8 cellular contexts compared by ENCODE assay signal in genomic region chr3:27721717-27722564, GRCh38. TPM values are rescaled to one million over a fixed set of nuclear protein-coding genes. Genes with fewer than 3 reads are reported as not detected.
DNase-seq lines count a peak whose midpoint lies in the region; ATAC-seq, FAIRE-seq and TF ChIP-seq lines count a peak whose summit lies in the region.

TSS of gene EOMES (minus strand) at chr3:27722323. CDS start at chr3:27722294, 29 bp downstream.

- H3K27me3 Mint-ChIP-seq in activated CD8-positive, alpha-beta T cell treated with anti-CD3 and anti-CD28 coated beads, Interleukin-2, amount 10 ng/mL, durations not matched to agents 7 days and 5 days (ENCODE audit: low read depth) = peaks cover 74% of the 10 kb centered on the region
- H3K27me3 Mint-ChIP-seq in nephron progenitor cell (ENCODE audit: low read depth, poor library complexity) = peaks cover 96% of the 10 kb centered on the region

- H4K20me1 ChIP-seq in endothelial cell of umbilical vein (replicated peaks; ENCODE audit: control insufficient read depth, extremely low read depth, insufficient read depth, low read length) = peaks cover 3% of the 10 kb centered on the region

- intact Hi-C loops in endothelial cell of umbilical vein (cut with micrococcal nuclease) (loop anchor here (5.0 kb wide), 1 partner anchor 520 kb away; the partner anchor contains the start of gene CMC1), vagina (cut with DNase I) (no loop called here)

- H3K36me3 ChIP-seq in ACC112 (ENCODE audit: insufficient read depth, low read length) (no peaks in the 10 kb centered on the region), endothelial cell of umbilical vein (ENCODE audit: control insufficient read depth in 2 of 2, extremely low read depth in 1 of 2, insufficient read depth in 2 of 2, low read length in 2 of 2) (no peaks in the 10 kb centered on the region), vagina (no peaks in the 10 kb centered on the region)

- POLR2A ChIA-PET in activated CD8-positive, alpha-beta T cell treated with anti-CD3 and anti-CD28 coated beads, Interleukin-2, amount 10 ng/mL, durations not matched to agents 7 days and 5 days (lab: Charles Lee) = interaction anchor here (0.6 to 2.1 kb wide), 4 partner anchors 9 to 605 kb away, joined by 3 to 10 read pairs (median 3); no protein-coding TSS in a partner anchor
- POLR2A ChIA-PET in endothelial cell of umbilical vein (lab: Charles Lee) = no interaction called here

- ATAC-seq in GM18868 (IDR thresholded peaks at IDR 0.05; ENCODE audit: unreplicated experiment) (peak; percentile 73), HG03095 (IDR thresholded peaks at IDR 0.05; ENCODE audit: unreplicated experiment) (peak; percentile 56)
- peak; percentile 79 for ATAC-seq in activated CD8-positive, alpha-beta T cell treated with anti-CD3 and anti-CD28 coated beads, Interleukin-2, amount 10 ng/mL, durations not matched to agents 7 days and 5 days

- no peak within 1 kb of the TSS for H3K9ac ChIP-seq in endothelial cell of umbilical vein (replicated peaks; ENCODE audit: extremely low read depth, insufficient read depth, low read length)

- dilution Hi-C loops in endothelial cell of umbilical vein (cut with MboI; ENCODE audit: extremely low pct_ligation_motif_present, low sequenced_read_pairs) = no loop called here

- H2AFZ ChIP-seq in ACC112 (ENCODE audit: low read length, unreplicated experiment) (peak within 1 kb of the TSS; percentile 59), endothelial cell of umbilical vein (ENCODE audit: low read depth, low read length) (peak within 1 kb of the TSS; percentile 48)

- H3K9me3 ChIP-seq in endothelial cell of umbilical vein (replicated peaks; ENCODE audit: control insufficient read depth, insufficient read depth, low read length) (no peaks in the 10 kb centered on the region), vagina (no peaks in the 10 kb centered on the region)

- no peak within 1 kb of the TSS for H3K27ac ChIP-seq in ACC112 (ENCODE audit: low read depth, low read length)
- H3K27ac ChIP-seq in endothelial cell of umbilical vein (ENCODE audit: insufficient read depth, low read depth, low read length) = no peak within 1 kb of the TSS
- H3K27ac ChIP-seq in vagina = no peak within 1 kb of the TSS

- DNase-seq in NCI-H526 treated with DMSO at 0.1 percent for 48 hours (lab: John Stamatoyannopoulos, UW) (peak; percentile 52), endothelial cell of umbilical vein (ENCODE audit: low read depth, low spot score) (peak; percentile 29), nephron progenitor cell (peak; percentile 64), vagina (ENCODE audit: extremely low spot score in 2 of 2) (no peak)
- DNase-seq in activated CD8-positive, alpha-beta T cell treated with anti-CD3 and anti-CD28 coated beads, Interleukin-2, amount 10 ng/mL, durations not matched to agents 7 days and 5 days = peak; percentile 84

- peak within 1 kb of the TSS; percentile 84 for H3K4me3 Mint-ChIP-seq in activated CD8-positive, alpha-beta T cell treated with anti-CD3 and anti-CD28 coated beads, Interleukin-2, amount 10 ng/mL, durations not matched to agents 7 days and 5 days
- H3K4me3 Mint-ChIP-seq in nephron progenitor cell = peak within 1 kb of the TSS; percentile 76

- H3K4me3 ChIP-seq in ACC112 (ENCODE audit: low read depth, low read length) (peak within 1 kb of the TSS; percentile 76), endothelial cell of umbilical vein (replicated peaks in 1 of 3; ENCODE audit: insufficient read depth in 1 of 3, low read depth in 1 of 3, low read length in 3 of 3) (peak within 1 kb of the TSS in 2 of 3 experiments; percentile 18 to 20), vagina (peak within 1 kb of the TSS; percentile 24 to 42)

- H3K4me1 ChIP-seq in ACC112 (ENCODE audit: control insufficient read depth, insufficient read depth, low read length, unreplicated experiment) (peaks cover 3% of the 10 kb centered on the region), endothelial cell of umbilical vein (ENCODE audit: control insufficient read depth, extremely low read depth, insufficient read depth, low read length) (peaks cover 9% of the 10 kb centered on the region), vagina (peaks cover 36% of the 10 kb centered on the region)

- H3K4me2 ChIP-seq in endothelial cell of umbilical vein (ENCODE audit: insufficient read depth, low read length) = peak within 1 kb of the TSS; percentile 56

- H3K36me3 Mint-ChIP-seq in activated CD8-positive, alpha-beta T cell treated with anti-CD3 and anti-CD28 coated beads, Interleukin-2, amount 10 ng/mL, durations not matched to agents 7 days and 5 days (ENCODE audit: low read depth) = peaks cover 3% of the 10 kb centered on the region
- no peaks in the 10 kb centered on the region for H3K36me3 Mint-ChIP-seq in nephron progenitor cell (ENCODE audit: low read depth)

- CTCF ChIA-PET in activated CD8-positive, alpha-beta T cell treated with anti-CD3 and anti-CD28 coated beads, Interleukin-2, amount 10 ng/mL, durations not matched to agents 7 days and 5 days (lab: Charles Lee) = interaction anchor here (0.6 to 6.4 kb wide), 33 partner anchors 10 to 627 kb away, joined by 3 to 63 read pairs (median 4); partner anchors contain the start of genes AZI2 and ZCWPW2
- CTCF ChIA-PET in endothelial cell of umbilical vein (lab: Charles Lee) = interaction anchor here (0.9 to 6.1 kb wide), 5 partner anchors 10 to 606 kb away, joined by 3 to 63 read pairs (median 6); no protein-coding TSS in a partner anchor

- H3K79me2 ChIP-seq in ACC112 (ENCODE audit: control insufficient read depth, insufficient read depth, low read length, unreplicated experiment) = no peaks in the 10 kb centered on the region
- no peaks in the 10 kb centered on the region for H3K79me2 ChIP-seq in endothelial cell of umbilical vein (ENCODE audit: control insufficient read depth, insufficient read depth, low read length)

- TF ChIP-seq CTCF in endothelial cell of umbilical vein (IDR thresholded peaks at IDR 0.05; ENCODE audit: extremely low read depth in 1 of 2, insufficient read depth in 1 of 2, low read depth in 1 of 2, low read length in 2 of 2) (peak; percentile 3 to 36), nephron progenitor cell (IDR thresholded peaks at IDR 0.05) (peak; percentile 5), vagina (IDR thresholded peaks at IDR 0.05) (no peak)

- H3K27me3 ChIP-seq in ACC112 (ENCODE audit: insufficient read depth, low read length) (peaks cover 79% of the 10 kb centered on the region), endothelial cell of umbilical vein (ENCODE audit: control insufficient read depth in 2 of 2, insufficient read depth in 2 of 2, low read length in 2 of 2) (peaks cover 79 to 99% of the 10 kb centered on the region in 2 experiments), vagina (peaks cover 9% of the 10 kb centered on the region)

- H3K9me1 ChIP-seq in endothelial cell of umbilical vein (replicated peaks; ENCODE audit: control insufficient read depth, extremely low read depth, insufficient read depth, low read length) = no peaks in the 10 kb centered on the region

- peak within 1 kb of the TSS; percentile 70 for H3K27ac Mint-ChIP-seq in activated CD8-positive, alpha-beta T cell treated with anti-CD3 and anti-CD28 coated beads, Interleukin-2, amount 10 ng/mL, durations not matched to agents 7 days and 5 days
- H3K27ac Mint-ChIP-seq in nephron progenitor cell = no peak within 1 kb of the TSS

- FAIRE-seq in endothelial cell of umbilical vein (lab: Jason Lieb, UNC) = no peak

- no peak for TF ChIP-seq POLR2A in endothelial cell of umbilical vein (IDR thresholded peaks at IDR 0.05; ENCODE audit: low read depth, low read length)
- TF ChIP-seq POLR2A in vagina (IDR thresholded peaks at IDR 0.05) = no peak

- H3K4me1 Mint-ChIP-seq in activated CD8-positive, alpha-beta T cell treated with anti-CD3 and anti-CD28 coated beads, Interleukin-2, amount 10 ng/mL, durations not matched to agents 7 days and 5 days (ENCODE audit: low read depth) = peaks cover 30% of the 10 kb centered on the region
- peaks cover 22% of the 10 kb centered on the region for H3K4me1 Mint-ChIP-seq in nephron progenitor cell

- H3K9me3 Mint-ChIP-seq in activated CD8-positive, alpha-beta T cell treated with anti-CD3 and anti-CD28 coated beads, Interleukin-2, amount 10 ng/mL, durations not matched to agents 7 days and 5 days (ENCODE audit: insufficient read depth) = no peaks in the 10 kb centered on the region
- H3K9me3 Mint-ChIP-seq in nephron progenitor cell = peaks cover 3% of the 10 kb centered on the region

- BruUV-seq in endothelial cell of umbilical vein (replicated peaks; lab: Mats Ljungman, UMichigan) = no TSS peak

TF ChIP-seq in endothelial cell of umbilical vein, 7 proteins besides CTCF, POLR2A, EP300 and RAD21:
- TF ChIP-seq MAX (IDR thresholded peaks at IDR 0.05; ENCODE audit: insufficient read depth, insufficient read length) = no peak
- peak; percentile 86 for TF ChIP-seq EZH2 (IDR thresholded peaks at IDR 0.05; ENCODE audit: borderline replicate concordance, low read depth, low read length, severe bottlenecking)

RNA-seq across cellular contexts. Expression of gene EOMES, which starts in this region (rescaled TPM):
- total RNA-seq in activated CD8-positive, alpha-beta T cell treated with anti-CD3 and anti-CD28 coated beads, Interleukin-2, amount 10 ng/mL, durations not matched to agents 7 days and 5 days = 1 to 10 TPM; 2.9 to 3.3 TPM
- total RNA-seq in endothelial cell of umbilical vein (not detected in 2 replicates), vagina (0.49 TPM)
- not detected in 2 replicates for polyA plus RNA-seq in endothelial cell of umbilical vein
- not detected in 2 replicates for polyA plus RNA-seq in endothelial cell of umbilical vein (2011; cell fraction: cytosol; rRNA removed)
- polyA plus RNA-seq in endothelial cell of umbilical vein (2011; cell fraction: nucleus; rRNA removed) = not detected in 2 replicates
- not detected in 2 replicates for polyA plus RNA-seq in endothelial cell of umbilical vein (2012)
- not detected in 2 replicates for polyA minus RNA-seq in endothelial cell of umbilical vein
- polyA minus RNA-seq in endothelial cell of umbilical vein (2011; cell fraction: cytosol; rRNA and poly(A)+ RNA removed) = not detected
- polyA minus RNA-seq in endothelial cell of umbilical vein (2011; cell fraction: nucleus; rRNA and poly(A)+ RNA removed) = not detected in 2 replicates

Comparison
In these comparisons a context has a peak if more than half of its experiments do, and no peak if none do; other contexts are left out.
1. Peak in DNase-seq, H3K4me3 ChIP-seq and H3K4me2 ChIP-seq in endothelial cell of umbilical vein; RNA of the gene not detected or under 1 TPM.
2. H3K4me3 ChIP-seq: peak in every context shown above with its lines; median percentile 76 in ACC112; 33 in vagina; 19 in endothelial cell of umbilical vein.
3. DNase-seq: peak in NCI-H526 treated with DMSO at 0.1 percent for 48 hours (single experiment), activated CD8-positive, alpha-beta T cell treated with anti-CD3 and anti-CD28 coated beads, Interleukin-2, amount 10 ng/mL, durations not matched to agents 7 days and 5 days (single experiment) and nephron progenitor cell (single experiment); none in vagina (0 of 2).
4. CTCF ChIP-seq: peak in endothelial cell of umbilical vein (2 of 2) and nephron progenitor cell (single experiment); none in vagina (0 of 3).
5. Peak in every context shown above with its lines, with median percentiles within 50 percentile points of each other: ATAC-seq.